In the genomic region with DNA sequence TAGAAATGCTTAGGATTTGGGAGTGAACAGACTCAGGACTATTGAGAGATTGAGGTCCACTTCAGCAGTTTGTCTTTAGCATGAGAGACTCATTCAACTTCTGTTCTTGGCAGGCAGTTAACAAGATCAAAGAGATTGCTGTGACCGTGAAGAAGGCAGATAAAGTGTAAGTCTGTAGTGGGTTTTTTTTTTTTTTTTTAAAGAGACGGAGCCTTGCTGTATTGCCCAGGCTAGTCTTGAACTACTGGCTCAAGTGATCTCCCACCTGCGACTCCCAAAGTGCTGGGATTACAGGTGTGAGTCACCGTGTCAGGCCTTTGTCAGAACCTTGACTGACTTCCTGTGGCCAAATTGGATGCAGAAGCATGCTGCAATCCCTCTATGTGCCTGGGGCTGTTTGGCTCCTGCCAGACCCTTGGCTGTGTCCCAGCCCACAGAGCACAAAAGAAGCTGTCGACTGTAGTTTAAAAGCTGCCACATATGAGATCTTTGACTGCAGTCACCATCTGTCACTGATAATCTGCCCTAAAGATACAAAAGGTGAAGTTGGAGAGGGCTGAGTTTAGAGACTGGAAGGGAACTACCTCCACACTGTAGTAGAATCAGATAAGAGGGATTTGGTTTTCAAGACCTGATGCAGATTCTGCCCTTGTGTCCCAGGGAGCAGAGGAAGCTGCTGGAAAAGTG, we compare ENCODE assay signal across 12 cellular contexts. TPM values are rescaled to one million over a fixed set of nuclear protein-coding genes. Genes with fewer than 3 reads are reported as not detected.
DNase-seq lines count a peak whose midpoint lies in the region; ATAC-seq and TF ChIP-seq lines count a peak whose summit lies in the region.
"Had no signal": no experiment of that assay in that cellular context is flagged by ENCODE, and none has a peak within 500 bp of the region (broad histone marks: within the 10 kb centered on the region; RNA-seq: fewer than 3 reads in every experiment).

No MANE protein-coding gene starts in this region.

- peak overlapping the region; percentile 53 for H3K27ac Mint-ChIP-seq in activated naive CD8-positive, alpha-beta T cell treated with anti-CD3 and anti-CD28 coated beads, Interleukin-2, amount 50 U/mL, for 24 hours

- no peak for ATAC-seq in activated naive CD8-positive, alpha-beta T cell treated with anti-CD3 and anti-CD28 coated beads, Interleukin-2, amount 50 U/mL, for 24 hours
- ATAC-seq in GM18861 (IDR thresholded peaks at IDR 0.05; ENCODE audit: unreplicated experiment) (no peak), GM18502 (IDR thresholded peaks at IDR 0.05; ENCODE audit: poor library complexity, unreplicated experiment) (no peak)
- ATAC-seq: GM12878 had no signal

- no peak overlapping the region for H3K4me3 ChIP-seq in vagina
- H3K4me3 ChIP-seq: GM12878, lung, uterus had no signal

- H3K27me3 Mint-ChIP-seq in activated naive CD8-positive, alpha-beta T cell treated with anti-CD3 and anti-CD28 coated beads, Interleukin-2, amount 50 U/mL, for 24 hours, result no peaks in the 10 kb centered on the region

- no peak for TF ChIP-seq POLR2A in vagina (IDR thresholded peaks at IDR 0.05)

- H3K4me3 Mint-ChIP-seq in activated naive CD8-positive, alpha-beta T cell treated with anti-CD3 and anti-CD28 coated beads, Interleukin-2, amount 50 U/mL, for 24 hours, result no peak overlapping the region

- intact Hi-C loops in vagina (cut with DNase I), result no loop called here

- peak; percentile 89 for DNase-seq in DMS79 (lab: John Stamatoyannopoulos, UW)
- peak; percentile 27 for DNase-seq in NCI-H1105 (lab: John Stamatoyannopoulos, UW)
- no peak for DNase-seq in activated naive CD8-positive, alpha-beta T cell treated with anti-CD3 and anti-CD28 coated beads, Interleukin-2, amount 50 U/mL, for 24 hours
- peak; percentile 97 for DNase-seq in islet precursor cell
- DNase-seq in cerebellum (ENCODE audit: low spot score), result no peak
- DNase-seq in vagina (ENCODE audit: extremely low spot score in 2 of 2), result no peak
- DNase-seq: MV-4-11, uterus had no signal

- peaks cover 3 to 77% of the 10 kb centered on the region in 2 donors for H3K36me3 ChIP-seq in vagina
- H3K36me3 ChIP-seq: uterus had no signal

- H3K36me3 Mint-ChIP-seq in activated naive CD8-positive, alpha-beta T cell treated with anti-CD3 and anti-CD28 coated beads, Interleukin-2, amount 50 U/mL, for 24 hours (ENCODE audit: low read depth), result peaks cover 69% of the 10 kb centered on the region

- H3K4me1 ChIP-seq in vagina, result peaks cover 12% of the 10 kb centered on the region
- H3K4me1 ChIP-seq: uterus had no signal

- H3K9me3 Mint-ChIP-seq in activated naive CD8-positive, alpha-beta T cell treated with anti-CD3 and anti-CD28 coated beads, Interleukin-2, amount 50 U/mL, for 24 hours, result no peaks in the 10 kb centered on the region

- H3K27me3 ChIP-seq in vagina, result no peaks in the 10 kb centered on the region
- H3K27me3 ChIP-seq: uterus had no signal

- H3K4me1 Mint-ChIP-seq in activated naive CD8-positive, alpha-beta T cell treated with anti-CD3 and anti-CD28 coated beads, Interleukin-2, amount 50 U/mL, for 24 hours, result peaks cover 19% of the 10 kb centered on the region

- H3K27ac ChIP-seq in vagina, result no peak overlapping the region
- H3K27ac ChIP-seq: uterus had no signal

- H3K9me3 ChIP-seq in vagina, result no peaks in the 10 kb centered on the region
- H3K9me3 ChIP-seq: uterus had no signal

- no peak for TF ChIP-seq CTCF in vagina (IDR thresholded peaks at IDR 0.05)

RNA-seq across cellular contexts. Expression of gene CCT7, which starts 9.9 kb away (rescaled TPM):
- total RNA-seq in cerebellum (96.3 TPM), vagina (188 TPM)

RNA-seq across cellular contexts. Expression of gene PRADC1, which starts 11.0 kb away (rescaled TPM):
- 6.4 TPM for total RNA-seq in cerebellum
- total RNA-seq in vagina, result 8.1 TPM

RNA-seq across cellular contexts. Expression of gene SMYD5, which starts 30.0 kb away (rescaled TPM):
- total RNA-seq in cerebellum (19.3 TPM), vagina (16.0 TPM)

RNA-seq across cellular contexts. Expression of gene FBXO41, which starts 40.3 kb away (rescaled TPM):
- total RNA-seq in cerebellum (17.1 TPM), vagina (2.7 TPM)

RNA-seq across cellular contexts. Expression of gene NOTO, which starts 41.7 kb away (rescaled TPM):
- total RNA-seq in cerebellum (not detected), vagina (not detected)
- total RNA-seq: GM12878, lung, uterus had no signal

Comparison
In these comparisons a context has a peak if more than half of its experiments do, and no peak if none do; other contexts are left out.
1. DNase-seq: peak in DMS79 (single experiment), NCI-H1105 (single experiment) and islet precursor cell (single experiment); none in activated naive CD8-positive, alpha-beta T cell treated with anti-CD3 and anti-CD28 coated beads, Interleukin-2, amount 50 U/mL, for 24 hours (single experiment), cerebellum (single experiment) and vagina (0 of 2).